10 cellular contexts compared by ENCODE assay signal in genomic region chr2:173613386-173613785, GRCh38.
"Had no signal": no experiment of that assay in that cellular context is flagged by ENCODE, and none has a peak within 500 bp of the region (broad histone marks: within the 10 kb centered on the region; RNA-seq: fewer than 3 reads in every experiment).

No MANE protein-coding gene starts in this region.

- H3K4me3 ChIP-seq: GM23248 had no signal

- H3K27ac ChIP-seq: GM23248, HL-60, KMS-11 had no signal

- DNase-seq: GM23248, GOT3, H9, HCEC 1CT, HFFc6, IMR-90, KBM-7 had no signal

- FAIRE-seq: H54 had no signal

- H3K9me3 Mint-ChIP-seq: HFFc6 had no signal

- H2AFZ ChIP-seq: GM23248 had no signal

- H3K4me3 Mint-ChIP-seq: H9, HFFc6 had no signal

- H3K27ac Mint-ChIP-seq: H9, HFFc6 had no signal

- H3K9ac ChIP-seq: GM23248, KMS-11 had no signal

- H3K4me2 ChIP-seq: KMS-11 had no signal
